In genomic region chr9:21210782-21211181, GRCh38 we compare ENCODE assay signal across 5 cellular contexts. TPM values are rescaled to one million over a fixed set of nuclear protein-coding genes. Genes with fewer than 3 reads are reported as not detected.
"Had no signal": no experiment of that assay in that cellular context is flagged by ENCODE, and none has a peak within 500 bp of the region (broad histone marks: within the 10 kb centered on the region; RNA-seq: fewer than 3 reads in every experiment).

No MANE protein-coding gene starts in this region.

RNA-seq across cellular contexts. Expression of gene IFNA10, which starts 3.8 kb away (rescaled TPM):
- total RNA-seq: HepG2, HT-29, HT1080, IMR-90, K562 had no signal

RNA-seq across cellular contexts. Expression of gene IFNA16, which starts 6.3 kb away (rescaled TPM):
- total RNA-seq: HepG2, HT-29, HT1080, IMR-90, K562 had no signal

RNA-seq across cellular contexts. Expression of gene IFNA7, which starts 8.8 kb away (rescaled TPM):
- total RNA-seq: HepG2, HT-29, HT1080, IMR-90, K562 had no signal

RNA-seq across cellular contexts. Expression of gene IFNA17, which starts 17.2 kb away (rescaled TPM):
- total RNA-seq: HepG2, HT-29, HT1080, IMR-90, K562 had no signal

RNA-seq across cellular contexts. Expression of gene IFNA4, which starts 23.4 kb away (rescaled TPM):
- total RNA-seq: HepG2, HT-29, HT1080, IMR-90, K562 had no signal
